Comparison of ENCODE assay signal across 8 cellular contexts in the genomic region with DNA sequence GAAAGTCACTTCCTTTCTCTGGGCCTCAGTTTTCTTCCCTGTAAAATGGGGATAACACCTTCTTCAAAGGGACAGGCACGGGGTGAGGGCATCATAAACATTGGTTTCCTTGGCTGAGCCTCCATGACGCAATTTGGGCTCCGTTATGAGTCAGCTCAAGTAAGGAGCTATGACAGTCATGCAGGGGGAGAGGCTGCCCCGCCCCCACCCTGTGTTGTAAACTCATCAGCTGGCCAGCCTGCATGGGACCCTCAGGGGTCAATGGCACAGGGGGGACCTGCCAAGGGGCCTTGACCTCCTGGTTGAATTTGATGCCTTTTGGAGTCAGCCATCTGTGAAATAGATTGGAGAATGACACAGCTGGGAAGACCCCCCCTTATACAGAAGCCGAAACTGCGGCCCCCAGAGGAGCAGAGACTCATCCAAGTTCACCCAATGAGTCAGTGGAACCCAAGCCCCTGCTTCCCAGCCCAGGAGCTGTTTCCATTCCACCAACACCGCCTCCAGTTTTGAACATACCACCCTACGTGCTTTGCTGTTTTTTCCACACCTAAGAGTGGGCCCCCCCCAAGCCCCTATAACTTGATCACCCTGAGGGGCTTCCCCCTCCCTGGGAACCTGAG. TPM values are rescaled to one million over a fixed set of nuclear protein-coding genes. Genes with fewer than 3 reads are reported as not detected.
DNase-seq lines count a peak whose midpoint lies in the region; ATAC-seq and TF ChIP-seq lines count a peak whose summit lies in the region.

No MANE protein-coding gene starts in this region.

- H3K27ac Mint-ChIP-seq in activated naive CD8-positive, alpha-beta T cell treated with anti-CD3 and anti-CD28 coated beads, Interleukin-2, amount 50 U/mL, for 24 hours, result peak overlapping the region; percentile 95

- H3K36me3 Mint-ChIP-seq in activated naive CD8-positive, alpha-beta T cell treated with anti-CD3 and anti-CD28 coated beads, Interleukin-2, amount 50 U/mL, for 24 hours (ENCODE audit: low read depth), result peaks cover 37% of the 10 kb centered on the region

- intact Hi-C loops in OCI-LY7 (cut with micrococcal nuclease; ENCODE audit: unreplicated experiment), result no loop called here

- H3K4me1 ChIP-seq in OCI-LY7 (ENCODE audit: insufficient read depth, low read length, poor library complexity, severe bottlenecking), result peaks cover 42% of the 10 kb centered on the region

- peaks cover 3% of the 10 kb centered on the region for H3K27me3 Mint-ChIP-seq in activated naive CD8-positive, alpha-beta T cell treated with anti-CD3 and anti-CD28 coated beads, Interleukin-2, amount 50 U/mL, for 24 hours

- H3K36me3 ChIP-seq in GM06990 (ENCODE audit: control insufficient read depth, insufficient read depth, low read length) (no peaks in the 10 kb centered on the region), OCI-LY7 (ENCODE audit: insufficient read depth, low read length) (no peaks in the 10 kb centered on the region)

- no peaks in the 10 kb centered on the region for H3K9me2 ChIP-seq in OCI-LY7 (ENCODE audit: insufficient read depth, low read length)

- DNase-seq in GM06990 (ENCODE audit: extremely low read depth, insufficient read length), result peak; percentile 79
- DNase-seq in RWPE1 (ENCODE audit: low spot score), result peak; percentile 69
- DNase-seq in activated naive CD8-positive, alpha-beta T cell treated with anti-CD3 and anti-CD28 coated beads, Interleukin-2, amount 50 U/mL, for 24 hours, result peak; percentile 84
- peak; percentile 81 to 85 (median 84) for DNase-seq in stimulated activated CD4-positive, alpha-beta T cell treated with anti-CD3 and anti-CD28 coated beads, Interleukin-12 subunit alpha, Interleukin-12 subunit beta, amount 100 ng/mL, for 48 hours (ENCODE audit: low read depth in 2 of 3, low spot score in 1 of 3)
- DNase-seq in SHP77 treated with DMSO at 0.1 percent for 48 hours (lab: John Stamatoyannopoulos, UW), result no peak
- no peak for DNase-seq in OCI-LY7 (ENCODE audit: low spot score)

- peak overlapping the region; percentile 95 for H3K4me3 Mint-ChIP-seq in activated naive CD8-positive, alpha-beta T cell treated with anti-CD3 and anti-CD28 coated beads, Interleukin-2, amount 50 U/mL, for 24 hours

- TF ChIP-seq CTCF in GM06990 (IDR thresholded peaks at IDR 0.05; ENCODE audit: insufficient read depth, low read length, poor library complexity, severe bottlenecking) (no peak), RWPE1 (conservative IDR thresholded peaks at IDR 0.05; ENCODE audit: low read depth) (no peak), OCI-LY7 (conservative IDR thresholded peaks at IDR 0.05; ENCODE audit: low read length) (no peak)

- no peaks in the 10 kb centered on the region for H3K27me3 ChIP-seq in GM06990 (replicated peaks; ENCODE audit: control insufficient read depth, insufficient read depth, low read length)

- no peak overlapping the region for H3K27ac ChIP-seq in RWPE1
- no peak overlapping the region for H3K27ac ChIP-seq in OCI-LY7 (ENCODE audit: low read depth, low read length, poor library complexity, severe bottlenecking)

- no TSS peak for BruUV-seq in OCI-LY7 (replicated peaks; lab: Mats Ljungman, UMichigan)

- H3K4me2 ChIP-seq in OCI-LY7 (ENCODE audit: low read length), result no peak overlapping the region

- H3K4me1 Mint-ChIP-seq in activated naive CD8-positive, alpha-beta T cell treated with anti-CD3 and anti-CD28 coated beads, Interleukin-2, amount 50 U/mL, for 24 hours, result peaks cover 76% of the 10 kb centered on the region

- CTCF ChIA-PET in RWPE1 (lab: Yijun Ruan, JAX) (interaction anchor here (0.6 kb wide), 1 partner anchor 1738 kb away, joined by 3 read pairs; no protein-coding TSS in a partner anchor), OCI-LY7 (lab: Charles Lee; ENCODE audit: unreplicated experiment) (interaction anchor here (0.5 kb wide), 1 partner anchor 821 kb away, joined by 4 read pairs; no protein-coding TSS in a partner anchor)

- peaks cover 7% of the 10 kb centered on the region; the same call in 1 of the 2 replicates for H3K79me2 ChIP-seq in OCI-LY7 (ENCODE audit: insufficient read depth, low read depth, low read length)

- no peaks in the 10 kb centered on the region for H4K20me1 ChIP-seq in OCI-LY7 (ENCODE audit: insufficient read depth, low read length)

- H3K9me3 Mint-ChIP-seq in activated naive CD8-positive, alpha-beta T cell treated with anti-CD3 and anti-CD28 coated beads, Interleukin-2, amount 50 U/mL, for 24 hours, result no peaks in the 10 kb centered on the region

- ATAC-seq in activated naive CD8-positive, alpha-beta T cell treated with anti-CD3 and anti-CD28 coated beads, Interleukin-2, amount 50 U/mL, for 24 hours, result peak; percentile 38
- ATAC-seq in HG02852 (IDR thresholded peaks at IDR 0.05; ENCODE audit: unreplicated experiment) (no peak), GM21737 (IDR thresholded peaks at IDR 0.05; ENCODE audit: unreplicated experiment) (no peak)

- no peaks in the 10 kb centered on the region for H3K9me3 ChIP-seq in OCI-LY7 (ENCODE audit: low read length)

- POLR2A ChIA-PET in RWPE1 (lab: Yijun Ruan, JAX; ENCODE audit: low non-redundant PET), result no interaction called here
- POLR2A ChIA-PET in OCI-LY7 (lab: Charles Lee), result no interaction called here

- H2AFZ ChIP-seq in OCI-LY7 (ENCODE audit: low read length), result no peak overlapping the region

- H3K4me3 ChIP-seq in GM06990 (replicated peaks; ENCODE audit: low read depth, low read length) (no peak overlapping the region), OCI-LY7 (ENCODE audit: low read depth, low read length, poor library complexity, severe bottlenecking) (no peak overlapping the region)

RNA-seq across cellular contexts. Expression of gene RUNX3, which starts 36.8 kb away (rescaled TPM):
- 9.5 and 12.2 TPM in 2 replicates for total RNA-seq in OCI-LY7 (2014; rRNA removed; shearing (Covaris generic))
- 39.5 and 41.1 TPM in 2 replicates for total RNA-seq in OCI-LY7 (2022)

Comparison
In these comparisons a context has a peak if more than half of its experiments do, and no peak if none do; other contexts are left out.
1. DNase-seq: peak in GM06990 (single experiment), RWPE1 (single experiment), activated naive CD8-positive, alpha-beta T cell treated with anti-CD3 and anti-CD28 coated beads, Interleukin-2, amount 50 U/mL, for 24 hours (single experiment) and stimulated activated CD4-positive, alpha-beta T cell treated with anti-CD3 and anti-CD28 coated beads, Interleukin-12 subunit alpha, Interleukin-12 subunit beta, amount 100 ng/mL, for 48 hours (3 of 3); none in SHP77 treated with DMSO at 0.1 percent for 48 hours (single experiment) and OCI-LY7 (single experiment).